ENCODE assay signal across 29 cellular contexts in genomic region chr1:116205941-116206679, GRCh38.
"Had no signal": no experiment of that assay in that cellular context is flagged by ENCODE, and none has a peak within 500 bp of the region (broad histone marks: within the 10 kb centered on the region; RNA-seq: fewer than 3 reads in every experiment).

No MANE protein-coding gene starts in this region.

- ATAC-seq: activated CD8-positive, alpha-beta T cell treated with anti-CD3 and anti-CD28 coated beads for 36 hours; activated T-cell treated with anti-CD3 and anti-CD28 coated beads, Interleukin-2, amount 50 U/mL, for 4 hours; activated T-helper 17 cell treated with anti-CD3 and anti-CD28 coated beads, Interleukin-2, amount 50 U/mL, for 72 hours; effector memory CD8-positive, alpha-beta T cell; foreskin keratinocyte; gastrocnemius medialis; heart left ventricle; WTC11 had no signal

- H3K27ac ChIP-seq: brain microvascular endothelial cell, coronary artery, esophagus muscularis mucosa, foreskin keratinocyte, gastrocnemius medialis, heart left ventricle had no signal

- H3K4me1 ChIP-seq: esophagus muscularis mucosa, foreskin keratinocyte, gastrocnemius medialis, heart left ventricle had no signal

- H3K36me3 ChIP-seq: brain microvascular endothelial cell, esophagus muscularis mucosa, gastrocnemius medialis, heart left ventricle had no signal

- H3K9me3 ChIP-seq: esophagus muscularis mucosa, gastrocnemius medialis had no signal

- H3K27me3 ChIP-seq: brain microvascular endothelial cell, esophagus muscularis mucosa, gastrocnemius medialis, heart left ventricle had no signal

- H3K4me3 ChIP-seq: coronary artery, esophagus muscularis mucosa, gastrocnemius medialis, heart left ventricle had no signal

- DNase-seq: activated CD4-positive, alpha-beta T cell treated with anti-CD3 and anti-CD28 coated beads for 1 hour; activated CD4-positive, alpha-beta T cell treated with anti-CD3 and anti-CD28 coated beads for 48 hours; activated CD4-positive, alpha-beta T cell treated with anti-CD3 and anti-CD28 coated beads, Interleukin-2, amount 50 U/mL, for 1 hour; activated CD4-positive, alpha-beta T cell treated with anti-CD3 and anti-CD28 coated beads, Interleukin-2, amount 50 U/mL, for 48 hours; activated CD8-positive, alpha-beta memory T cell treated with anti-CD3 and anti-CD28 coated beads for 24 hours; activated CD8-positive, alpha-beta T cell treated with anti-CD3 and anti-CD28 coated beads for 36 hours; activated effector memory CD4-positive, alpha-beta T cell treated with Interleukin-2 at 50 U/mL for 16 hours; activated gamma-delta T cell treated with Interleukin-2 at 50 U/mL for 16 hours; activated naive CD4-positive, alpha-beta T cell treated with anti-CD3 and anti-CD28 coated beads, Interleukin-2, amount 50 U/mL, for 16 hours; activated naive CD4-positive, alpha-beta T cell treated with Interleukin-2 at 50 U/mL for 16 hours; activated T-cell treated with anti-CD3 and anti-CD28 coated beads, Interleukin-2, amount 50 U/mL, for 4 hours; amniotic stem cell; anterior cingulate cortex; brain microvascular endothelial cell; dermis blood vessel endothelial cell; effector CD4-positive, alpha-beta T cell; effector memory CD8-positive, alpha-beta T cell; erythroblast; foreskin keratinocyte; gastrocnemius medialis; glutamatergic neuron; heart left ventricle; T-helper 2 cell had no signal

- FAIRE-seq: astrocyte, bronchial epithelial cell had no signal
